In the genomic region with DNA sequence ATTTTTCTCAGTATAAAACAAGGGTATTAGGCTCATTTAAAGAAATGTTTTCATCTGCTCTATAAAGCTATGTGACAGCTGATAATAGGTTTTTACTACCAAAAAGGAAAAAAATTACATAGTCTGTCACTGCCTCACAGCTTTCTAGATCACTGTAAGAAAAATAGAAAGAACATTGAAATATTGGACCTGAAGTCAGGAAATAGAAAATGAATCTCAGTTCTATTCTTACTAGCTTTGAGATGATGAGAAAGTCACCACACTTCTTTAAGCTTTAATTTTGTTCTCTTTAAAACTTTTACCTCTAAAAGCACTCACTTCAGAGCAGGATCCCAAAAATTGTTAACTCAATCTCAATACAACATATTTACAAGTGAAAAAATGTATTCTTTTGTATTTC, we compare ENCODE assay signal across 10 cellular contexts.
"Had no signal": no experiment of that assay in that cellular context is flagged by ENCODE, and none has a peak within 500 bp of the region (broad histone marks: within the 10 kb centered on the region; RNA-seq: fewer than 3 reads in every experiment).

No MANE protein-coding gene starts in this region.

- H3K4me3 ChIP-seq: GM23248, HAP-1, K562 had no signal

- DNase-seq: GM23248, GOT3, H7, HFFc6, IMR-90, KG1 had no signal

- H2AFZ ChIP-seq: GM23248 had no signal

- H3K9me3 Mint-ChIP-seq: HFFc6 had no signal

- ATAC-seq: HCT116, K562 had no signal

- H3K36me3 ChIP-seq: HAP-1 had no signal

- FAIRE-seq: HTR-8/SVneo, K562 had no signal

- H3K9ac ChIP-seq: GM23248 had no signal

- H3K9me3 ChIP-seq: HAP-1 had no signal

- H3K27ac Mint-ChIP-seq: HFFc6 had no signal

- H3K27ac ChIP-seq: GM23248 had no signal

- H3K4me3 Mint-ChIP-seq: HFFc6 had no signal
